ENCODE assay signal across 10 cellular contexts in genomic region chr7:141593134-141593533, GRCh38. TPM values are rescaled to one million over a fixed set of nuclear protein-coding genes. Genes with fewer than 3 reads are reported as not detected.
DNase-seq lines count a peak whose midpoint lies in the region; ATAC-seq, FAIRE-seq and TF ChIP-seq lines count a peak whose summit lies in the region.
"Had no signal": no experiment of that assay in that cellular context is flagged by ENCODE, and none has a peak within 500 bp of the region (broad histone marks: within the 10 kb centered on the region; RNA-seq: fewer than 3 reads in every experiment).

No MANE protein-coding gene starts in this region.

- no peaks in the 10 kb centered on the region for H4K20me1 ChIP-seq in osteoblast (ENCODE audit: insufficient read depth, low read length)
- H4K20me1 ChIP-seq in GM23338 (replicated peaks; ENCODE audit: insufficient read depth) = no peaks in the 10 kb centered on the region

- peaks cover 5% of the 10 kb centered on the region for H3K4me1 Mint-ChIP-seq in activated T-helper 17 cell treated with anti-CD3 and anti-CD28 coated beads, Interleukin-2, amount 50 U/mL, for 72 hours
- peaks cover 28% of the 10 kb centered on the region for H3K4me1 Mint-ChIP-seq in GM23338
- H3K4me1 Mint-ChIP-seq: activated B cell treated with CpG ODN at 0.5 μM for 24 hours had no signal

- no peaks in the 10 kb centered on the region for H3K36me3 ChIP-seq in bronchial epithelial cell (ENCODE audit: control insufficient read depth, insufficient read depth, low read length)
- peaks cover 4% of the 10 kb centered on the region for H3K36me3 ChIP-seq in osteoblast (ENCODE audit: insufficient read depth, low read length)
- H3K36me3 ChIP-seq in GM23338 (ENCODE audit: insufficient read depth) = peaks cover 6% of the 10 kb centered on the region

- H3K4me2 ChIP-seq in osteoblast (ENCODE audit: insufficient read depth, low read length) = no peak overlapping the region
- no peak overlapping the region for H3K4me2 ChIP-seq in GM23338

- no peaks in the 10 kb centered on the region; the same call in 1 of the 2 replicates for H3K9me2 ChIP-seq in GM23338 (ENCODE audit: insufficient read depth)

- H2AFZ ChIP-seq in osteoblast (ENCODE audit: low read length) (no peak overlapping the region), GM23338 (no peak overlapping the region)

- peaks cover 4% of the 10 kb centered on the region for H3K79me2 ChIP-seq in osteoblast (ENCODE audit: insufficient read depth, low read length)
- H3K79me2 ChIP-seq in GM23338 (replicated peaks; ENCODE audit: insufficient read depth) = no peaks in the 10 kb centered on the region

- no peaks in the 10 kb centered on the region for H3F3A ChIP-seq in GM23338 (replicated peaks; ENCODE audit: low read depth)

- H3K27me3 Mint-ChIP-seq in activated T-helper 17 cell treated with anti-CD3 and anti-CD28 coated beads, Interleukin-2, amount 50 U/mL, for 72 hours = no peaks in the 10 kb centered on the region
- peaks cover 1% of the 10 kb centered on the region for H3K27me3 Mint-ChIP-seq in GM23338 (ENCODE audit: insufficient read depth, low read depth, poor library complexity)
- H3K27me3 Mint-ChIP-seq: activated B cell treated with CpG ODN at 0.5 μM for 24 hours had no signal

- no peak overlapping the region for H3K4me3 Mint-ChIP-seq in activated T-helper 17 cell treated with anti-CD3 and anti-CD28 coated beads, Interleukin-2, amount 50 U/mL, for 72 hours
- H3K4me3 Mint-ChIP-seq in GM23338 = no peak overlapping the region
- H3K4me3 Mint-ChIP-seq: activated B cell treated with CpG ODN at 0.5 μM for 24 hours had no signal

- H3K27me3 ChIP-seq in bronchial epithelial cell (ENCODE audit: control insufficient read depth, insufficient read depth, low read length) (no peaks in the 10 kb centered on the region), osteoblast (ENCODE audit: insufficient read depth, low read length) (no peaks in the 10 kb centered on the region), GM23338 (ENCODE audit: insufficient read depth) (no peaks in the 10 kb centered on the region)

- FAIRE-seq in bronchial epithelial cell (lab: Jason Lieb, UNC) = no peak

- peak; percentile 69 for DNase-seq in HT1080 (ENCODE audit: low read depth)
- DNase-seq in bronchial epithelial cell (ENCODE audit: low read depth) = peak; percentile 7
- DNase-seq in osteoblast (ENCODE audit: insufficient read length, low spot score, missing footprints) = peak; percentile 64
- no peak for DNase-seq in GM23338 (ENCODE audit: low spot score)
- DNase-seq in NCI-H510A treated with DMSO at 0.1 percent for 48 hours (lab: John Stamatoyannopoulos, UW) = no peak
- DNase-seq: activated B cell treated with CpG ODN at 0.5 μM for 24 hours had no signal

- H3K27ac Mint-ChIP-seq in activated T-helper 17 cell treated with anti-CD3 and anti-CD28 coated beads, Interleukin-2, amount 50 U/mL, for 72 hours = no peak overlapping the region
- H3K27ac Mint-ChIP-seq in GM23338 = no peak overlapping the region
- H3K27ac Mint-ChIP-seq: activated B cell treated with CpG ODN at 0.5 μM for 24 hours had no signal

- TF ChIP-seq CTCF in bronchial epithelial cell (IDR thresholded peaks at IDR 0.05; ENCODE audit: insufficient read depth, low read length, severe bottlenecking) = no peak
- TF ChIP-seq CTCF in osteoblast (IDR thresholded peaks at IDR 0.05; ENCODE audit: extremely low read depth, low read depth, low read length) = no peak
- no peak for TF ChIP-seq CTCF in GM23338 (conservative IDR thresholded peaks at IDR 0.05; ENCODE audit: low read depth in 2 of 2)

- H3K4me1 ChIP-seq in osteoblast (ENCODE audit: insufficient read depth, low read length) (peaks cover 6% of the 10 kb centered on the region), GM23338 (ENCODE audit: insufficient read depth) (peaks cover 21% of the 10 kb centered on the region)

- peak; percentile 66 for ATAC-seq in GM18511 (IDR thresholded peaks at IDR 0.05; ENCODE audit: unreplicated experiment)
- ATAC-seq in activated T-helper 17 cell treated with anti-CD3 and anti-CD28 coated beads, Interleukin-2, amount 50 U/mL, for 72 hours (replicated peaks) = no peak
- no peak for ATAC-seq in GM23338
- ATAC-seq in HG03135 (IDR thresholded peaks at IDR 0.05; ENCODE audit: unreplicated experiment) = no peak
- ATAC-seq: HCT116 had no signal

- no peaks in the 10 kb centered on the region for H3K9me3 Mint-ChIP-seq in activated T-helper 17 cell treated with anti-CD3 and anti-CD28 coated beads, Interleukin-2, amount 50 U/mL, for 72 hours
- no peaks in the 10 kb centered on the region; the same call in 2 of the 3 replicates for H3K9me3 Mint-ChIP-seq in GM23338
- H3K9me3 Mint-ChIP-seq: activated B cell treated with CpG ODN at 0.5 μM for 24 hours had no signal

- H3K27ac ChIP-seq in osteoblast (ENCODE audit: low read depth, low read length) (no peak overlapping the region), GM23338 (ENCODE audit: low read depth) (no peak overlapping the region)

- peaks cover 82% of the 10 kb centered on the region for H3K36me3 Mint-ChIP-seq in activated T-helper 17 cell treated with anti-CD3 and anti-CD28 coated beads, Interleukin-2, amount 50 U/mL, for 72 hours (ENCODE audit: low read depth)
- peaks cover 39% of the 10 kb centered on the region for H3K36me3 Mint-ChIP-seq in GM23338 (ENCODE audit: low read depth)

- no peaks in the 10 kb centered on the region for H3K9me3 ChIP-seq in osteoblast (ENCODE audit: low read depth, low read length)

- H3K4me3 ChIP-seq in bronchial epithelial cell (ENCODE audit: low read depth, low read length) (no peak overlapping the region), osteoblast (ENCODE audit: insufficient read depth, low read length) (no peak overlapping the region), GM23338 (no peak overlapping the region)

TF ChIP-seq in GM23338, 12 proteins besides CTCF, POLR2A, EP300 and RAD21 (continues in another document):
- TF ChIP-seq STAT1 (IDR thresholded peaks at IDR 0.05; ENCODE audit: unreplicated experiment) (no peak), EZH2phosphoT487 (IDR thresholded peaks at IDR 0.05; ENCODE audit: unreplicated experiment) (no peak), EZH2 (IDR thresholded peaks at IDR 0.05; ENCODE audit: low read depth, unreplicated experiment) (no peak)

RNA-seq across cellular contexts. Expression of gene AGK, which starts 41.9 kb away (rescaled TPM):
- total RNA-seq in HT1080 (2014; rRNA removed; shearing (Covaris generic)) = 57.9 and 58.3 TPM in 2 replicates
- polyA plus RNA-seq in HT1080 (2015; cell fraction: cytosol; rRNA removed) = 33.7 and 34.7 TPM in 2 replicates
- polyA plus RNA-seq in HT1080 (2015; cell fraction: nucleus; rRNA removed) = 64.3 and 69.4 TPM in 2 replicates
- 18.4 and 24.3 TPM in 2 replicates for total RNA-seq in bronchial epithelial cell
- total RNA-seq in osteoblast = 23.9 and 26.1 TPM in 2 replicates
- 10 to 100 TPM; 32.7 to 33.9 TPM for total RNA-seq in activated T-helper 17 cell treated with anti-CD3 and anti-CD28 coated beads, Interleukin-2, amount 50 U/mL, for 72 hours
- 36.6 and 37.9 TPM in 2 replicates for total RNA-seq in GM23338 (2014; rRNA removed; shearing (Covaris generic))
- 19.1 and 21.9 TPM in 2 replicates for polyA plus RNA-seq in GM23338 (2016; fragmentation: Nextera tagmentation; extraction: Ambion mirVana)

Comparison
In these comparisons a context has a peak if more than half of its experiments do, and no peak if none do; other contexts are left out.
1. DNase-seq: peak in HT1080 (single experiment), bronchial epithelial cell (single experiment) and osteoblast (single experiment); none in GM23338 (single experiment) and NCI-H510A treated with DMSO at 0.1 percent for 48 hours (single experiment).